In genomic region chr20:23620670-23621386, GRCh38 we compare ENCODE assay signal across 23 cellular contexts. TPM values are rescaled to one million over a fixed set of nuclear protein-coding genes. Genes with fewer than 3 reads are reported as not detected.
"Had no signal": no experiment of that assay in that cellular context is flagged by ENCODE, and none has a peak within 500 bp of the region (broad histone marks: within the 10 kb centered on the region; RNA-seq: fewer than 3 reads in every experiment).

No MANE protein-coding gene starts in this region.

RNA-seq across cellular contexts. Expression of gene CST9, which starts 15.1 kb away (rescaled TPM):
- total RNA-seq: heart right ventricle; kidney; left colon; left lung; liver; lower lobe of right lung; mammary epithelial cell; mesothelial cell of epicardium; mononuclear cell; myocyte; naive thymus-derived CD4-positive, alpha-beta T cell; natural killer cell treated with Interleukin-12 subunit alpha and Interleukin-12 subunit beta and Interleukin-15 and Interleukin-18, amount 100 ng/mL, for 72 hours; osteoblast; pancreas; psoas muscle; sigmoid colon; spleen; temporal lobe; upper lobe of left lung; urinary bladder had no signal
- polyA plus RNA-seq: heart right ventricle; liver; mammary epithelial cell; naive thymus-derived CD4-positive, alpha-beta T cell; neural cell; pancreas; psoas muscle; sigmoid colon; small intestine; spleen; urinary bladder had no signal

RNA-seq across cellular contexts. Expression of gene CST9L, which starts 52.5 kb away (rescaled TPM):
- total RNA-seq: heart right ventricle; kidney; left colon; left lung; liver; lower lobe of right lung; mammary epithelial cell; mesothelial cell of epicardium; mononuclear cell; myocyte; naive thymus-derived CD4-positive, alpha-beta T cell; natural killer cell treated with Interleukin-12 subunit alpha and Interleukin-12 subunit beta and Interleukin-15 and Interleukin-18, amount 100 ng/mL, for 72 hours; osteoblast; pancreas; psoas muscle; sigmoid colon; spleen; temporal lobe; tibial nerve; upper lobe of left lung; urinary bladder had no signal
- polyA plus RNA-seq: heart right ventricle; liver; mammary epithelial cell; naive thymus-derived CD4-positive, alpha-beta T cell; neural cell; pancreas; psoas muscle; sigmoid colon; small intestine; spleen; urinary bladder had no signal
